In the genomic region with DNA sequence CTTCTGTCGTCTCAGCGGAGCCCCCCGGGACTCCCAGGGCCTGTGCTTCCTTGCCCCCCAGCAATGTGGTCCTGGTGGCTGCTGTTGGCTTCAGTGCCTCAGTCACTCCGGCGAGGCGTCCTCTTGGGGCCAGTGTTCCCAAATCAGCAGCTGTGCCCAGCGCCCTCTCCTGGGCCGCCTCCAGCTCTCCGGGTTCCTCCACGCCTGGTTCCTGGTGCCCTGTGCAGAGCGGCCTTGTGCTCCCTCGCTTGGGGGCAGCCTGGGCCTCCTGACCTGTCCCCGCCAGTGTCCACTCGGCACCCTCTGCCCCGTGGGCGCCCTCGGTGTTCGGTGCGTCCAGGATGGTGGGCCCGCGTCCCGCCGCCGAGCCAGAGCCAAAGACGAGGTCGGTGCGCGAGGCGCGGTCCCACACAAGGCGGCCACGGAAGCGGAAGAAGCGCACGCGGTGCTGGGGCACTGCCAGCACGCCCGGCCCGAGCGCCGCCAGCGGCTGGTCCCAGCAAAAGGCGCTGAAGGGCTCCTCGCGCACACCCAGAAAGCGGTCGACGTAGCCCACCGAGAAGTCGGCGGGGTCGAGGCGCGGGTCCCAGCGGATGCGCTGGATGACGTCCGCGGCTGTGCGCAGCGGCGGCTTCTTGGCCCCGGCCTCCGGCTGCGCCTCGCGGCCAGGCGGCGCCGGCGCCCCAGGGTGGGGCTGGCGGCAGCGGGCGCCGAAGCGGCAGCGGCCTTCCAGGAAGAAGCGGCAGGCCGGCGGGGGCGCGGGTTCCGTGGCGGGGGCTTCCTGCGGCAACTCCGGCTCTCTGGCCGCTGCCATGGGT, we compare ENCODE assay signal across 1 cellular context.
TF ChIP-seq lines count a peak whose summit lies in the region.

No MANE protein-coding gene starts in this region.

TF ChIP-seq in neural cell, 6 proteins besides CTCF, POLR2A, EP300 and RAD21:
- peak; percentile 8 for TF ChIP-seq POLR2AphosphoS5 (IDR thresholded peaks at IDR 0.05)
- no peak for TF ChIP-seq MXI1 (conservative IDR thresholded peaks at IDR 0.05; ENCODE audit: poor library complexity, severe bottlenecking)
